Comparison of ENCODE assay signal across 21 cellular contexts in the genomic region with DNA sequence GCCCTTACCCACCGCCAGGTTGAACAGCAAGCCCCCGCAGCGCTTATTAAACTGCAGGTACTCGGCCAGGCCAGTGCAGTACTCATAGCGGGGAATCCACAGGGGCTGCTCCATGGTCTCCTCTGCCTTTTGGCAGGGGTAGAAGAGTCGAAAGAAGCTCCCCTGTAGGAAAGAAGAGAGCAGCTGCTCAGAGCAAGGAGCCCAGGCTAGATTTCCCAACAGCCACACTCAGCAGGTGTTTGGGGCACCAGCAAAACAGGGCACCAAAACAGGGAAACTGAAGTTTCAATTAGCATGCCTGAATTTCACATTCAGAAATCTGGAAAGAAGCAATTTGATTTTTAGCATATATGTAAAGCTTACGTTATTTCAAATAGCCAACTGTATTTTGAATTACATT. TPM values are rescaled to one million over a fixed set of nuclear protein-coding genes. Genes with fewer than 3 reads are reported as not detected.
DNase-seq lines count a peak whose midpoint lies in the region; ATAC-seq, FAIRE-seq and TF ChIP-seq lines count a peak whose summit lies in the region.
"Had no signal": no experiment of that assay in that cellular context is flagged by ENCODE, and none has a peak within 500 bp of the region (broad histone marks: within the 10 kb centered on the region; RNA-seq: fewer than 3 reads in every experiment).

No MANE protein-coding gene starts in this region.

- TF ChIP-seq CTCF in NB4 (IDR thresholded peaks at IDR 0.05; ENCODE audit: low read depth, low read length) (no peak), glutamatergic neuron (IDR thresholded peaks at IDR 0.05; ENCODE audit: partially characterized antibody, unreplicated experiment) (no peak)

- H3K9me3 Mint-ChIP-seq in activated T-cell treated with anti-CD3 and anti-CD28 coated beads, Interleukin-2, amount 50 U/mL, for 72 hours: no peaks in the 10 kb centered on the region
- H3K9me3 Mint-ChIP-seq in glutamatergic neuron (ENCODE audit: unreplicated experiment): peaks cover 2% of the 10 kb centered on the region
- H3K9me3 Mint-ChIP-seq in stimulated activated effector memory CD8-positive, alpha-beta T cell treated with anti-CD3 and anti-CD28 coated beads, Interleukin-12 subunit alpha, Interleukin-12 subunit beta, amount 100 ng/mL, for 72 hours: no peaks in the 10 kb centered on the region

- H3K27ac Mint-ChIP-seq in activated T-cell treated with anti-CD3 and anti-CD28 coated beads, Interleukin-2, amount 50 U/mL, for 72 hours: peak overlapping the region; percentile 72
- H3K27ac Mint-ChIP-seq in glutamatergic neuron (ENCODE audit: unreplicated experiment): no peak overlapping the region
- H3K27ac Mint-ChIP-seq in stimulated activated effector memory CD8-positive, alpha-beta T cell treated with anti-CD3 and anti-CD28 coated beads, Interleukin-12 subunit alpha, Interleukin-12 subunit beta, amount 100 ng/mL, for 72 hours: peak overlapping the region; percentile 85

- peaks cover 2 to 6% of the 10 kb centered on the region in 2 donors for H3K36me3 ChIP-seq in small intestine (ENCODE audit: control insufficient read depth in 2 of 2, insufficient read depth in 2 of 2, low read length in 2 of 2)

- H3K27me3 ChIP-seq in small intestine (ENCODE audit: control insufficient read depth in 2 of 2, insufficient read depth in 2 of 2, low read length in 2 of 2): no peaks in the 10 kb centered on the region
- H3K27me3 ChIP-seq: esophagus muscularis mucosa, testis had no signal

- no peak overlapping the region for H3K4me3 ChIP-seq in NB4 (ENCODE audit: low read depth, low read length)
- H3K4me3 ChIP-seq in small intestine (ENCODE audit: low read depth in 1 of 2, low read length in 2 of 2): no peak overlapping the region
- H3K4me3 ChIP-seq: esophagus muscularis mucosa, lung, testis had no signal

- no peak for DNase-seq in activated T-cell treated with anti-CD3 and anti-CD28 coated beads, Interleukin-2, amount 50 U/mL, for 72 hours
- DNase-seq in activated T-cell treated with anti-CD3 and anti-CD28 coated beads, Interleukin-2, amount 50 U/mL, for 48 hours: no peak
- peak; percentile 34 for DNase-seq in NB4 (ENCODE audit: low read depth)
- DNase-seq in glutamatergic neuron: no peak
- DNase-seq in stimulated activated effector memory CD8-positive, alpha-beta T cell treated with anti-CD3 and anti-CD28 coated beads, Interleukin-12 subunit alpha, Interleukin-12 subunit beta, amount 100 ng/mL, for 72 hours (ENCODE audit: low spot score in 2 of 2): no peak
- no peak for DNase-seq in small intestine
- DNase-seq in KBM-7: no peak
- DNase-seq: activated CD4-positive, alpha-beta T cell treated with anti-CD3 and anti-CD28 coated beads for 4 hours; activated gamma-delta T cell treated with Interleukin-2 at 50 U/mL for 16 hours; HCEC 1CT; NCI-H1694; NCI-H510A treated with DMSO at 0.1 percent for 48 hours; SHP77 treated with DMSO at 0.1 percent for 48 hours; T-helper 9 cell; testis had no signal

- ATAC-seq in activated T-cell treated with anti-CD3 and anti-CD28 coated beads, Interleukin-2, amount 50 U/mL, for 72 hours (replicated peaks in 1 of 2): no peak
- no peak for ATAC-seq in stimulated activated effector memory CD8-positive, alpha-beta T cell treated with anti-CD3 and anti-CD28 coated beads, Interleukin-12 subunit alpha, Interleukin-12 subunit beta, amount 100 ng/mL, for 72 hours
- ATAC-seq in HG02970 (IDR thresholded peaks at IDR 0.05; ENCODE audit: low FRiP score, unreplicated experiment): no peak

- no peaks in the 10 kb centered on the region for H3K27me3 Mint-ChIP-seq in activated T-cell treated with anti-CD3 and anti-CD28 coated beads, Interleukin-2, amount 50 U/mL, for 72 hours (ENCODE audit: low read depth)
- H3K27me3 Mint-ChIP-seq in glutamatergic neuron (ENCODE audit: unreplicated experiment): peaks cover 5% of the 10 kb centered on the region

- H3K9me3 ChIP-seq in small intestine (ENCODE audit: control insufficient read depth, low read depth): no peaks in the 10 kb centered on the region
- H3K9me3 ChIP-seq: esophagus muscularis mucosa, testis had no signal

- no peaks in the 10 kb centered on the region for H3K4me1 ChIP-seq in small intestine (ENCODE audit: control insufficient read depth in 2 of 2, insufficient read depth in 1 of 2, low read depth in 1 of 2, low read length in 1 of 2)
- H3K4me1 ChIP-seq: testis had no signal

- no peak for FAIRE-seq in small intestine (lab: Jason Lieb, UNC)
- FAIRE-seq: bronchial epithelial cell, GM18507 had no signal

- H3K27ac ChIP-seq in small intestine (ENCODE audit: low read depth in 1 of 2, low read length in 1 of 2): no peak overlapping the region
- H3K27ac ChIP-seq: esophagus muscularis mucosa, testis had no signal

- H3K4me1 Mint-ChIP-seq in activated T-cell treated with anti-CD3 and anti-CD28 coated beads, Interleukin-2, amount 50 U/mL, for 72 hours (ENCODE audit: low read depth): peaks cover 66% of the 10 kb centered on the region
- peaks cover 41% of the 10 kb centered on the region for H3K4me1 Mint-ChIP-seq in glutamatergic neuron (ENCODE audit: low read depth, unreplicated experiment)
- peaks cover 63% of the 10 kb centered on the region for H3K4me1 Mint-ChIP-seq in stimulated activated effector memory CD8-positive, alpha-beta T cell treated with anti-CD3 and anti-CD28 coated beads, Interleukin-12 subunit alpha, Interleukin-12 subunit beta, amount 100 ng/mL, for 72 hours

- WGBS in small intestine, 3 donors: 91 to 94% (median 93%) methylated on average over 7 of the region's 7 CpGs

- H3K4me3 Mint-ChIP-seq in activated T-cell treated with anti-CD3 and anti-CD28 coated beads, Interleukin-2, amount 50 U/mL, for 72 hours: peak overlapping the region; percentile 73 to 81
- H3K4me3 Mint-ChIP-seq in glutamatergic neuron (ENCODE audit: unreplicated experiment): peak overlapping the region; percentile 46
- peak overlapping the region; percentile 62 for H3K4me3 Mint-ChIP-seq in stimulated activated effector memory CD8-positive, alpha-beta T cell treated with anti-CD3 and anti-CD28 coated beads, Interleukin-12 subunit alpha, Interleukin-12 subunit beta, amount 100 ng/mL, for 72 hours

- no peak for TF ChIP-seq POLR2A in NB4 (IDR thresholded peaks at IDR 0.05; ENCODE audit: extremely low read depth, insufficient read length)

- in situ Hi-C loops in KBM-7 (cut with MboI; ENCODE audit: low pct_unique_long_range_greater_than_20kb, low sequenced_read_pairs): no loop called here

- H3K36me3 Mint-ChIP-seq in activated T-cell treated with anti-CD3 and anti-CD28 coated beads, Interleukin-2, amount 50 U/mL, for 72 hours (ENCODE audit: insufficient read depth in 2 of 2): peaks cover 0 to 12% of the 10 kb centered on the region in 2 donors
- H3K36me3 Mint-ChIP-seq in glutamatergic neuron (ENCODE audit: unreplicated experiment): no peaks in the 10 kb centered on the region
- H3K36me3 Mint-ChIP-seq in stimulated activated effector memory CD8-positive, alpha-beta T cell treated with anti-CD3 and anti-CD28 coated beads, Interleukin-12 subunit alpha, Interleukin-12 subunit beta, amount 100 ng/mL, for 72 hours: peaks cover 26% of the 10 kb centered on the region

RNA-seq across cellular contexts. Expression of gene PAFAH2, which starts 8.4 kb away (rescaled TPM):
- total RNA-seq in activated T-cell treated with anti-CD3 and anti-CD28 coated beads, Interleukin-2, amount 50 U/mL, for 72 hours: 10 to 100 TPM in 1 of 2 donors, 1 to 10 TPM in 1; 8.4 to 10.1 TPM
- total RNA-seq in glutamatergic neuron (ENCODE audit: unreplicated experiment): 6.3 TPM
- 10 to 100 TPM; 17.2 to 32.7 (median 20.5) TPM for polyA plus RNA-seq in small intestine

RNA-seq across cellular contexts. Expression of gene EXTL1, which starts 32.1 kb away (rescaled TPM):
- not detected for total RNA-seq in activated T-cell treated with anti-CD3 and anti-CD28 coated beads, Interleukin-2, amount 50 U/mL, for 72 hours
- total RNA-seq in glutamatergic neuron (ENCODE audit: unreplicated experiment): 2.6 TPM
- under 1 TPM in 1 of 3 donors, not detected in 2; 0.51 TPM for polyA plus RNA-seq in small intestine
- total RNA-seq: bronchial epithelial cell, HT1080 had no signal

RNA-seq across cellular contexts. Expression of gene SLC30A2, which starts 56.5 kb away (rescaled TPM):
- total RNA-seq in activated T-cell treated with anti-CD3 and anti-CD28 coated beads, Interleukin-2, amount 50 U/mL, for 72 hours: not detected
- not detected for total RNA-seq in glutamatergic neuron (ENCODE audit: unreplicated experiment)
- polyA plus RNA-seq in small intestine: under 1 TPM; 0.09 to 0.45 (median 0.27) TPM
- total RNA-seq: bronchial epithelial cell, HT1080 had no signal
